Comparison of ENCODE assay signal across 9 cellular contexts in the genomic region with DNA sequence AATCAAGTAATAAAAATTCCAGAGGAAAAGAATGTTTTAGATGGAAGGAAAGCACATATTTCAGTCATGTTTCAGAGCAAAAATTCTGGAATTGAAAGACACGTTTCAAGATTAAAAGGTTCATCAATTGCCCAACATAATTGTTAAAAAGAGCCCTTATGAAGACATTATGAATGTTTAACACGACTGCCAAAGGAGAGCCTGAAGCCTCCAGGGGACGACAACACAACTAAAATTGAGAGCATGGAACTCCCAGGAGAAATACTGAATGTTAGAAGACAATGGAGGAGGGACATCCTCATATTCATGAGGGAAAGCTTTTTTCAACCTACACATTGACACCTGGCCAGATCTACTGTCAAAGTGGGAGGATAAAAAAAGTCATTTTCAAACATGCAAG. TPM values are rescaled to one million over a fixed set of nuclear protein-coding genes. Genes with fewer than 3 reads are reported as not detected.
DNase-seq lines count a peak whose midpoint lies in the region; ATAC-seq, FAIRE-seq and TF ChIP-seq lines count a peak whose summit lies in the region.
"Had no signal": no experiment of that assay in that cellular context is flagged by ENCODE, and none has a peak within 500 bp of the region (broad histone marks: within the 10 kb centered on the region; RNA-seq: fewer than 3 reads in every experiment).

No MANE protein-coding gene starts in this region.

- no peak for FAIRE-seq in RCC 7860 (lab: Jason Lieb, UNC)

- no peaks in the 10 kb centered on the region for H3K4me1 ChIP-seq in NT2/D1 (ENCODE audit: insufficient read depth, insufficient read length)

- in situ Hi-C loops in GM13977 (cut with MboI; ENCODE audit: low pct_unique_long_range_greater_than_20kb, low sequenced_read_pairs, unreplicated experiment) = no loop called here

- POLR2A ChIA-PET in AG04450 (lab: Yijun Ruan, JAX) = no interaction called here

- H3K9me3 ChIP-seq in AG04450 (ENCODE audit: control insufficient read depth, insufficient read depth, low read length) (no peaks in the 10 kb centered on the region), NT2/D1 (ENCODE audit: insufficient read depth, low read length) (no peaks in the 10 kb centered on the region)

- no peak overlapping the region for H3K27ac ChIP-seq in AG04450 (ENCODE audit: low read depth, low read length)

- TF ChIP-seq CTCF in AG04450 (IDR thresholded peaks at IDR 0.05; ENCODE audit: low read depth, low read length) (peak; percentile 22; the same call in 1 of the 2 replicates), GM13977 (IDR thresholded peaks at IDR 0.05; ENCODE audit: extremely low read depth, insufficient read depth, missing control alignments) (peak; percentile 67)

- DNase-seq in AG04450 (ENCODE audit: low read depth, low spot score) (no peak), GM13977 (ENCODE audit: low spot score) (peak; percentile 22), NT2/D1 (ENCODE audit: low read depth, low spot score) (peak; percentile 3), inferior parietal cortex (ENCODE audit: extremely low spot score) (peak; percentile 68), RCC 7860 (ENCODE audit: low spot score) (no peak)
- peak; percentile 7 for DNase-seq in activated gamma-delta T cell treated with anti-CD3 and anti-CD28 coated beads, Interleukin-2, amount 50 U/mL, for 16 hours (ENCODE audit: low read depth)
- DNase-seq in stimulated activated CD8-positive, alpha-beta memory T cell treated with anti-CD3 and anti-CD28 coated beads, Interleukin-12 subunit alpha, Interleukin-12 subunit beta, amount 100 ng/mL, for 1 hour (ENCODE audit: low read depth) = peak; percentile 11

- no peak for ATAC-seq in GM21717 (IDR thresholded peaks at IDR 0.05; ENCODE audit: unreplicated experiment)

- H3K4me3 ChIP-seq in AG04450 (ENCODE audit: low read depth, low read length) = no peak overlapping the region
- H3K4me3 ChIP-seq in NT2/D1 (ENCODE audit: insufficient read length, low read depth) = no peak overlapping the region

- no peaks in the 10 kb centered on the region for H3K27me3 ChIP-seq in AG04450 (ENCODE audit: control insufficient read depth, insufficient read depth, low read length)
- H3K27me3 ChIP-seq in NT2/D1 (ENCODE audit: insufficient read depth, insufficient read length) = no peaks in the 10 kb centered on the region

- CTCF ChIA-PET in AG04450 (lab: Charles Lee) = no interaction called here

- H3K9ac ChIP-seq in NT2/D1 (ENCODE audit: insufficient read length, low read depth) = no peak overlapping the region

- no peaks in the 10 kb centered on the region for H3K36me3 ChIP-seq in NT2/D1 (ENCODE audit: insufficient read depth, insufficient read length, low read length)

RNA-seq across cellular contexts. Expression of a gene that starts 16.0 kb away (rescaled TPM):
- polyA plus RNA-seq in AG04450 (2011; rRNA removed) = not detected in 2 replicates
- polyA minus RNA-seq in AG04450 (2011; rRNA and poly(A)+ RNA removed) = not detected in 2 replicates
- polyA plus RNA-seq: urinary bladder had no signal

RNA-seq across cellular contexts. Expression of a gene that starts 21.4 kb away (rescaled TPM):
- not detected in 2 replicates for polyA plus RNA-seq in AG04450 (2011; rRNA removed)
- not detected in 2 replicates for polyA minus RNA-seq in AG04450 (2011; rRNA and poly(A)+ RNA removed)
- polyA plus RNA-seq: urinary bladder had no signal

RNA-seq across cellular contexts. Expression of a gene that starts 26.2 kb away (rescaled TPM):
- polyA plus RNA-seq in AG04450 (2011; rRNA removed) = not detected in 2 replicates
- not detected in 2 replicates for polyA minus RNA-seq in AG04450 (2011; rRNA and poly(A)+ RNA removed)
- polyA plus RNA-seq: urinary bladder had no signal

RNA-seq across cellular contexts. Expression of a gene that starts 36.5 kb away (rescaled TPM):
- polyA plus RNA-seq in AG04450 (2011; rRNA removed) = not detected in 2 replicates
- polyA minus RNA-seq in AG04450 (2011; rRNA and poly(A)+ RNA removed) = not detected in 2 replicates
- polyA plus RNA-seq: urinary bladder had no signal

RNA-seq across cellular contexts. Expression of a gene that starts 44.3 kb away (rescaled TPM):
- not detected in 2 replicates for polyA plus RNA-seq in AG04450 (2011; rRNA removed)
- polyA minus RNA-seq in AG04450 (2011; rRNA and poly(A)+ RNA removed) = not detected in 2 replicates
- polyA plus RNA-seq: urinary bladder had no signal

Comparison
In these comparisons a context has a peak if more than half of its experiments do, and no peak if none do; other contexts are left out.
1. DNase-seq: peak in GM13977 (single experiment), NT2/D1 (single experiment), activated gamma-delta T cell treated with anti-CD3 and anti-CD28 coated beads, Interleukin-2, amount 50 U/mL, for 16 hours (single experiment), inferior parietal cortex (single experiment) and stimulated activated CD8-positive, alpha-beta memory T cell treated with anti-CD3 and anti-CD28 coated beads, Interleukin-12 subunit alpha, Interleukin-12 subunit beta, amount 100 ng/mL, for 1 hour (single experiment); none in AG04450 (single experiment) and RCC 7860 (single experiment).